ENCODE assay signal across 8 cellular contexts in the genomic region with DNA sequence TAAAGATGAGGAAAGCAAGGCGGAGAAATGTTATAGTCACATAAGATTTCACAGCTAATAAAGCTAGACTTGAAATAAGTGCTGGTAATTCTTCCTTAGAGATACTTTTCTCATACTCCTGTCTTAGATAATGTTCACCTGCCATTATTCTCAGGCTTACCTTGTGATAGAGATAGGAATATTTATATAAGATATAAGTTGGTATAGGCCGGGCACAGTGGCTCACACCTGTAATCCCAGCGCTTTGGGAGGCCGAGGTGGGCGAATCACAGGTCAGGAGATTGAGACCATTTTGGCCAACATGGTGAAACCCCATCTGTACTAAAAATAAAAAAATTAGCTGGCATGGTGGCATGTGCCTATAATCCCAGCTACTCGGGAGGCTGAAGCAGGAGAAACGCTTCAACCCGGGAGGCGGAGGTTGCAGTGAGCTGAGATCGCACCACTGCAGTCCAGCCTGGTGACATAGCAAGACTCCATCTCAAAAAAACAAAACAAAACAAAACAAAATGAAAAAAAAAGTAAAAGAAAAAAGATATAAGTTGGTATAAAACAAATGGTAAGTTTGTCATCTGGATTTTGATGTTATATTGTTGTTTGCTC.
"Had no signal": no experiment of that assay in that cellular context is flagged by ENCODE, and none has a peak within 500 bp of the region (broad histone marks: within the 10 kb centered on the region; RNA-seq: fewer than 3 reads in every experiment).

No MANE protein-coding gene starts in this region.

- DNase-seq: IMR-90, KBM-7, KG1 had no signal

- ATAC-seq: HepG2, K562 had no signal

- H3K27ac ChIP-seq: HL-60, KMS-11 had no signal

- H3K4me3 ChIP-seq: K562 had no signal

- FAIRE-seq: HepG2, HTR-8/SVneo, K562 had no signal
